8 cellular contexts compared by ENCODE assay signal in the genomic region with DNA sequence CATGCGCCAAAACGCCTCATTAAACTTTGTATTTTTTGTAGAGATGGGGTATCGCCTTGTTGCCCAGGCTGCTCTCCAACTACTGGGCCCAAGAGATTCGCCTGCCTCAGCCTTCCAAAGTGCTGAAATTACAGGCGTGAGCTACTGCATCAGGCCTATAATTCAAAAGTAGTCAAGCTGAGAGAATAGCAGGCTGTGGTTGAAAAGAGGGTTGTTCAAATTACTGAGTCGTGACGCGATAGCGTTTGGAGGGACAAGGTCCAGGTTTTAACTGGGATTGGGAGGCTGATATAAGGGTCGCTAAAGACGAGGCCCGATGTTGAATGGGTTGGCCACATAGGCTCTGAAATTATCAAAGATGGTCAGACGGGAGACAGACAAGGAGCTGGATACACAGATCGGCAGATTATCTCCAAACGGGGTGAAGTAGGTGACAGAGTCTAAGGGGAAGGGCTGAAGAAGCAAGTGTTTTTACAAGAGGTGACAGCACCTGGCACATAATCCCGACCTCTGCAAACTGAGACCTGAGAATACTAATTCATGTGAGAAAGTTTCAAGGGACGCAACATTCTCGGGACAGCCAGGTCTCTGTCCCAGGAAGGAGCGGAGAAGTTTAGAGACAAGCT. TPM values are rescaled to one million over a fixed set of nuclear protein-coding genes. Genes with fewer than 3 reads are reported as not detected.
DNase-seq lines count a peak whose midpoint lies in the region; ATAC-seq and TF ChIP-seq lines count a peak whose summit lies in the region.

No MANE protein-coding gene starts in this region.

- no peak for TF ChIP-seq POLR2A in heart left ventricle (IDR thresholded peaks at IDR 0.05)

- H3K79me1 ChIP-seq in mesenchymal stem cell (replicated peaks; ENCODE audit: low read length, poor library complexity, severe bottlenecking), result peaks cover 7% of the 10 kb centered on the region

- H3K23ac ChIP-seq in mesenchymal stem cell (ENCODE audit: low read length in 2 of 2), result no peak overlapping the region

- H2BK15ac ChIP-seq in mesenchymal stem cell (ENCODE audit: low read depth, poor library complexity, severe bottlenecking), result no peak overlapping the region

- H3K9ac ChIP-seq in mesenchymal stem cell (ENCODE audit: low read length), result peak overlapping the region; percentile 90

- H4K8ac ChIP-seq in mesenchymal stem cell (ENCODE audit: low read length), result peak overlapping the region; percentile 79

- peak overlapping the region in 8 of 12 donors; percentile 39 to 80 (median 64) for H3K27ac ChIP-seq in heart left ventricle
- peak overlapping the region; percentile 35 for H3K27ac ChIP-seq in mesenchymal stem cell (ENCODE audit: low read length, poor library complexity, severe bottlenecking)

- H4K91ac ChIP-seq in mesenchymal stem cell (ENCODE audit: low read length), result no peak overlapping the region

- WGBS in heart left ventricle, 4 donors, result 4 to 8% (median 6%) methylated on average over 19 of the region's 19 CpGs
- 9% methylated on average over 19 of the region's 19 CpGs for WGBS in mesenchymal stem cell

- H3K27me3 Mint-ChIP-seq in MCF 10A (ENCODE audit: insufficient read depth, unreplicated experiment), result peaks cover 24% of the 10 kb centered on the region

- H2BK5ac ChIP-seq in mesenchymal stem cell (ENCODE audit: low read depth, low read length, poor library complexity, severe bottlenecking), result no peak overlapping the region

- H2AFZ ChIP-seq in mesenchymal stem cell (ENCODE audit: low read depth, low read length), result peak overlapping the region; percentile 93

- CTCF ChIA-PET in MCF 10A (lab: Yijun Ruan, JAX), result interaction anchor here (0.8 kb wide), 1 partner anchor 75 kb away, joined by 4 read pairs; no protein-coding TSS in a partner anchor

- intact Hi-C loops in heart left ventricle (cut with DNase I), result loop anchor here in 7 of 10 donors (2.0 to 10.0 kb wide), 7 partner anchors 57 to 225 kb away; partner anchors contain the start of genes CLK3 (in 4 of the 7) and UBL7 (in 3 of the 7)
- intact Hi-C loops in Right ventricle myocardium superior (cut with DNase I), result loop anchor here (5.0 kb wide), 1 partner anchor 72 kb away; no protein-coding TSS in a partner anchor
- intact Hi-C loops in MCF 10A (cut with micrococcal nuclease), result loop anchor here (2.0 kb wide), 2 partner anchors 75 to 79 kb away; partner anchors contain the start of genes CLK3 and UBL7

- no peak for TF ChIP-seq CTCF in heart left ventricle (IDR thresholded peaks at IDR 0.05)
- TF ChIP-seq CTCF in MCF 10A (IDR thresholded peaks at IDR 0.05; ENCODE audit: unreplicated experiment), result no peak

- ATAC-seq in heart left ventricle (no peak), Right ventricle myocardium superior (ENCODE audit: poor library complexity) (no peak)

- peaks cover 0 to 10% (median 0%) of the 10 kb centered on the region in 9 donors for H3K36me3 ChIP-seq in heart left ventricle
- H3K36me3 ChIP-seq in MG63, result peaks cover 8% of the 10 kb centered on the region
- peaks cover 0 to 3% of the 10 kb centered on the region in 2 experiments for H3K36me3 ChIP-seq in mesenchymal stem cell (ENCODE audit: control insufficient read depth in 1 of 2, insufficient read depth in 2 of 2, low read depth in 1 of 2, low read length in 2 of 2)

- peak overlapping the region in 1 of 2 experiments; percentile 15 for H3K4ac ChIP-seq in mesenchymal stem cell (ENCODE audit: low read depth in 1 of 2, low read length in 2 of 2)

- peak overlapping the region; percentile 86 for H3K4me3 Mint-ChIP-seq in MCF 10A (ENCODE audit: unreplicated experiment)

- peaks cover 7% of the 10 kb centered on the region for H3K36me3 Mint-ChIP-seq in MCF 10A (ENCODE audit: insufficient read depth, unreplicated experiment)

- H3K4me3 ChIP-seq in heart left ventricle (peak overlapping the region; percentile 64 to 99 (median 92)), MG63 (peak overlapping the region; percentile 89), mesenchymal stem cell (ENCODE audit: insufficient read depth in 1 of 2, low read depth in 1 of 2, low read length in 2 of 2) (peak overlapping the region; percentile 70 to 94)

- TSS peak; percentile 89 for BruUV-seq in MCF 10A (replicated peaks; lab: Mats Ljungman, UMichigan)

- H3K14ac ChIP-seq in mesenchymal stem cell (ENCODE audit: low read length in 2 of 2), result no peak overlapping the region

- POLR2A ChIA-PET in MCF 10A (lab: Yijun Ruan, JAX), result interaction anchor here (0.6 to 3.2 kb wide), 12 partner anchors 10 to 402 kb away, joined by 3 to 71 read pairs (median 4); partner anchors contain the start of genes CLK3 and UBL7

- H2AK5ac ChIP-seq in mesenchymal stem cell (ENCODE audit: low read length, severe bottlenecking), result no peak overlapping the region

- peak overlapping the region; percentile 85 for H3K4me2 ChIP-seq in mesenchymal stem cell (ENCODE audit: low read length, poor library complexity, severe bottlenecking)

- peaks cover 0 to 36% (median 14%) of the 10 kb centered on the region in 12 donors for H3K4me1 ChIP-seq in heart left ventricle
- peaks cover 12% of the 10 kb centered on the region for H3K4me1 ChIP-seq in mesenchymal stem cell (ENCODE audit: control insufficient read depth, insufficient read depth, low read depth, low read length)

- H3K4me1 Mint-ChIP-seq in MCF 10A (ENCODE audit: insufficient read depth, unreplicated experiment), result peaks cover 34% of the 10 kb centered on the region

- H3K9me3 ChIP-seq in heart left ventricle (no peaks in the 10 kb centered on the region), MG63 (no peaks in the 10 kb centered on the region), mesenchymal stem cell (ENCODE audit: control insufficient read depth, low read length) (no peaks in the 10 kb centered on the region)

- no peak overlapping the region for H3K18ac ChIP-seq in mesenchymal stem cell (ENCODE audit: low read depth in 1 of 2, low read length in 2 of 2)

- no peak overlapping the region for H2BK120ac ChIP-seq in mesenchymal stem cell (ENCODE audit: low read depth, low read length)

- peak overlapping the region; percentile 86 for H3K27ac Mint-ChIP-seq in MCF 10A (ENCODE audit: low read depth, unreplicated experiment)

- no peak overlapping the region for H2BK12ac ChIP-seq in mesenchymal stem cell (ENCODE audit: low read length in 2 of 2)

- no peak for DNase-seq in heart left ventricle
- DNase-seq in Right ventricle myocardium superior, result no peak
- DNase-seq in MG63, result no peak
- no peak for DNase-seq in MCF 10A (ENCODE audit: unreplicated experiment)
- DNase-seq in mesenchymal stem cell, result peak; percentile 71
- no peak for DNase-seq in NCI-H1694 (lab: John Stamatoyannopoulos, UW)
- DNase-seq in NCI-H345 (lab: John Stamatoyannopoulos, UW), result no peak
- no peak for DNase-seq in ureter (ENCODE audit: low spot score)

- H3K27me3 ChIP-seq in heart left ventricle (no peaks in the 10 kb centered on the region), MG63 (no peaks in the 10 kb centered on the region; the same call in 1 of the 2 replicates), mesenchymal stem cell (ENCODE audit: control insufficient read depth in 1 of 2, insufficient read depth in 1 of 2, low read length in 2 of 2) (no peaks in the 10 kb centered on the region)

- no peaks in the 10 kb centered on the region for H3K9me3 Mint-ChIP-seq in MCF 10A (ENCODE audit: unreplicated experiment)

RNA-seq across cellular contexts. Expression of gene ARID3B, which starts 0.8 kb away (rescaled TPM):
- 1 to 10 TPM; 1.3 to 4.3 (median 2.6) TPM for total RNA-seq in heart left ventricle
- 1 to 10 TPM; 1.9 to 2.1 TPM for polyA plus RNA-seq in heart left ventricle
- total RNA-seq in Right ventricle myocardium superior, result 1.6 TPM
- 0.10 and 1.3 TPM in 2 replicates for total RNA-seq in MG63 (2014; rRNA removed; shearing (Covaris generic); ENCODE audit: low replicate concordance)
- total RNA-seq in MCF 10A (2022), result 4.7 and 6.2 TPM in 2 replicates
- 4.1 TPM for polyA plus RNA-seq in mesenchymal stem cell (2013, experiment 1 of 2)
- polyA plus RNA-seq in mesenchymal stem cell (2013, experiment 2 of 2), result 3.8 TPM
- total RNA-seq in ureter, result 5.6 TPM
